18 cellular contexts compared by ENCODE assay signal in genomic region chr4:85726555-85726954, GRCh38.
DNase-seq lines count a peak whose midpoint lies in the region; ATAC-seq and TF ChIP-seq lines count a peak whose summit lies in the region.
"Had no signal": no experiment of that assay in that cellular context is flagged by ENCODE, and none has a peak within 500 bp of the region (broad histone marks: within the 10 kb centered on the region; RNA-seq: fewer than 3 reads in every experiment).

No MANE protein-coding gene starts in this region.

- peak overlapping the region; percentile 50 to 84 (median 64); a peak in 19 of 22 replicates for H3K4me2 ChIP-seq in BLaER1 treated with 17β-estradiol and CSF1 and Interleukin-3, amounts not matched to agents 10 nM and 100 nM

- H3K4me1 ChIP-seq in BLaER1 treated with 17β-estradiol and CSF1 and Interleukin-3, amounts not matched to agents 10 nM and 100 nM: peaks cover 14 to 65% (median 17%) of the 10 kb centered on the region in 10 experiments
- H3K4me1 ChIP-seq in Peyer's patch: peaks cover 0 to 13% (median 2%) of the 10 kb centered on the region in 4 donors
- peaks cover 8 to 36% of the 10 kb centered on the region in 2 donors for H3K4me1 ChIP-seq in left lung

- no peaks in the 10 kb centered on the region for H3K9me3 Mint-ChIP-seq in stimulated activated memory B cell treated with anti-CD40 and anti-IgM and Interleukin-4, amounts not matched to agents 10 μg/mL and 1 μg/mL and 100 μg/mL, for 72 hours
- H3K9me3 Mint-ChIP-seq: CD4-positive, alpha-beta T cell; T-cell had no signal

- no peaks in the 10 kb centered on the region for H4K20me1 ChIP-seq in BLaER1 treated with 17β-estradiol and CSF1 and Interleukin-3, amounts not matched to agents 10 nM and 100 nM

- peak overlapping the region in 2 of 11 experiments; percentile 53 to 72; a peak in 2 of 22 replicates for H3K9ac ChIP-seq in BLaER1 treated with 17β-estradiol and CSF1 and Interleukin-3, amounts not matched to agents 10 nM and 100 nM

- DNase-seq in Peyer's patch (no peak), left lung (no peak), mucosa of gallbladder (ENCODE audit: low spot score) (no peak), GM20000 (ENCODE audit: low spot score) (no peak), OCI-M2 (lab: John Stamatoyannopoulos, UW; ENCODE audit: unreplicated experiment) (no peak)
- DNase-seq: ACHN; activated gamma-delta T cell; CD4-positive, alpha-beta T cell; central memory CD4-positive, alpha-beta T cell; DMS53; effector CD4-positive, alpha-beta T cell; gastrocnemius medialis; NCI-H2029; stimulated activated naive CD4-positive, alpha-beta T cell; T-cell had no signal

- no peaks in the 10 kb centered on the region for H3K36me3 ChIP-seq in BLaER1 treated with 17β-estradiol and CSF1 and Interleukin-3, amounts not matched to agents 10 nM and 100 nM
- H3K36me3 ChIP-seq in Peyer's patch (no peaks in the 10 kb centered on the region), left lung (no peaks in the 10 kb centered on the region)
- H3K36me3 ChIP-seq: gastrocnemius medialis had no signal

- no peak for ATAC-seq in left lung
- no peak for ATAC-seq in stimulated activated memory B cell treated with anti-CD40 and anti-IgM and Interleukin-4, amounts not matched to agents 10 μg/mL and 1 μg/mL and 100 μg/mL, for 72 hours
- no peak for ATAC-seq in GM21723 (IDR thresholded peaks at IDR 0.05; ENCODE audit: unreplicated experiment)
- ATAC-seq: T-cell had no signal

- H3K4me1 Mint-ChIP-seq in stimulated activated memory B cell treated with anti-CD40 and anti-IgM and Interleukin-4, amounts not matched to agents 10 μg/mL and 1 μg/mL and 100 μg/mL, for 72 hours: peaks cover 40% of the 10 kb centered on the region
- H3K4me1 Mint-ChIP-seq: T-cell had no signal

- intact Hi-C loops in left lung (cut with DNase I): no loop called here

- H3K9me3 ChIP-seq in BLaER1 treated with 17β-estradiol and CSF1 and Interleukin-3, amounts not matched to agents 10 nM and 100 nM (replicated peaks in 1 of 11): no peaks in the 10 kb centered on the region
- no peaks in the 10 kb centered on the region for H3K9me3 ChIP-seq in Peyer's patch
- H3K9me3 ChIP-seq in left lung: no peaks in the 10 kb centered on the region
- H3K9me3 ChIP-seq: gastrocnemius medialis had no signal

- H3K27ac ChIP-seq in BLaER1 treated with 17β-estradiol and CSF1 and Interleukin-3, amounts not matched to agents 10 nM and 100 nM: peak overlapping the region in 8 of 11 experiments; percentile 55 to 90 (median 74); a peak in 13 of 22 replicates
- H3K27ac ChIP-seq in Peyer's patch (peak overlapping the region in 3 of 4 donors; percentile 16 to 81 (median 54)), left lung (peak overlapping the region; percentile 80 to 86)

- TF ChIP-seq CTCF in Peyer's patch (IDR thresholded peaks at IDR 0.05) (no peak), left lung (IDR thresholded peaks at IDR 0.05) (no peak), GM20000 (IDR thresholded peaks at IDR 0.05; ENCODE audit: extremely low read depth, missing control alignments) (no peak)

- peak overlapping the region; percentile 89 for H3K27ac Mint-ChIP-seq in stimulated activated memory B cell treated with anti-CD40 and anti-IgM and Interleukin-4, amounts not matched to agents 10 μg/mL and 1 μg/mL and 100 μg/mL, for 72 hours
- H3K27ac Mint-ChIP-seq: CD4-positive, alpha-beta T cell; T-cell had no signal

- no peak overlapping the region for H3K4me3 Mint-ChIP-seq in stimulated activated memory B cell treated with anti-CD40 and anti-IgM and Interleukin-4, amounts not matched to agents 10 μg/mL and 1 μg/mL and 100 μg/mL, for 72 hours
- H3K4me3 Mint-ChIP-seq: CD4-positive, alpha-beta T cell; T-cell had no signal

- H3K27me3 Mint-ChIP-seq in stimulated activated memory B cell treated with anti-CD40 and anti-IgM and Interleukin-4, amounts not matched to agents 10 μg/mL and 1 μg/mL and 100 μg/mL, for 72 hours: no peaks in the 10 kb centered on the region
- H3K27me3 Mint-ChIP-seq: CD4-positive, alpha-beta T cell; T-cell had no signal

- TF ChIP-seq POLR2A in Peyer's patch (IDR thresholded peaks at IDR 0.05): no peak

- H3K36me3 Mint-ChIP-seq in stimulated activated memory B cell treated with anti-CD40 and anti-IgM and Interleukin-4, amounts not matched to agents 10 μg/mL and 1 μg/mL and 100 μg/mL, for 72 hours: peaks cover 17% of the 10 kb centered on the region
- H3K36me3 Mint-ChIP-seq: T-cell had no signal

- H3K4me3 ChIP-seq in BLaER1 treated with 17β-estradiol and CSF1 and Interleukin-3, amounts not matched to agents 10 nM and 100 nM: no peak overlapping the region
- H3K4me3 ChIP-seq in Peyer's patch (no peak overlapping the region), left lung (no peak overlapping the region)
- H3K4me3 ChIP-seq: gastrocnemius medialis had no signal

- no peaks in the 10 kb centered on the region for H3K27me3 ChIP-seq in BLaER1 treated with 17β-estradiol and CSF1 and Interleukin-3, amounts not matched to agents 10 nM and 100 nM
- H3K27me3 ChIP-seq in Peyer's patch (no peaks in the 10 kb centered on the region), left lung (no peaks in the 10 kb centered on the region)
- H3K27me3 ChIP-seq: gastrocnemius medialis had no signal
